Comparison of ENCODE assay signal across 23 cellular contexts in the genomic region with DNA sequence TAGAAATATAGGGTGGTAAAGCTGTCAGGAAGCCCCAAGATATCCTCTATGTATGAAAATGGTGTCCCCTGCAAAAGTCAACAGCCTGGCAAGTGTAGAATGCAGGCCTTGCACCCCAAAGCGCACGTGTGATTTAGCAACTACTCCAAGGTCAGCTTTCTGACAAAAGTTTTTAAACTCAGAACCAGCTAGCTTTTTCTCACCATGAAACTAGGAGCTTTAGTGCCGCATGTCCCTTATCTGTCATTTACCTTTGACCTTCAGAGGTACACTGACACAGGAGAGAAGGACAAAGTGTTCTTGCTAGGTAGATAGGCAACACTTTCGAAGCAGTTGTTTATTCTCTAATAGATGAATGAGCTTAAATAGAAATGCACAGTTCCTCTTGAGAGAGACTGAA.
"Had no signal": no experiment of that assay in that cellular context is flagged by ENCODE, and none has a peak within 500 bp of the region (broad histone marks: within the 10 kb centered on the region; RNA-seq: fewer than 3 reads in every experiment).

No MANE protein-coding gene starts in this region.

- DNase-seq: activated CD4-positive, alpha-beta T cell treated with anti-CD3 and anti-CD28 coated beads, Interleukin-2, amount 10 ng/mL, durations not matched to agents 7 days and 5 days; activated CD4-positive, CD25-positive, alpha-beta regulatory T cell treated with anti-CD3 and anti-CD28 coated beads, Interleukin-2, amount 50 U/mL, for 72 hours; activated CD8-positive, alpha-beta T cell treated with anti-CD3 and anti-CD28 coated beads, Interleukin-2, amount 10 ng/mL, durations not matched to agents 7 days and 5 days; activated naive CD4-positive, alpha-beta T cell; activated naive CD8-positive, alpha-beta T cell treated with anti-CD3 and anti-CD28 coated beads for 36 hours; amniotic stem cell; cerebellar nuclear complex; endodermal cell; esophagus squamous epithelium; gastrocnemius medialis; head of caudate nucleus; islet precursor cell; left colon; lower lobe of right lung; naive thymus-derived CD8-positive, alpha-beta T cell; psoas muscle; stimulated activated CD4-positive, alpha-beta T cell treated with anti-CD3 and anti-CD28 coated beads, Interleukin-1b, Interleukin-23, amount 100 ng/mL, for 48 hours; transverse colon; WERI-Rb-1 had no signal

- H3K4me3 Mint-ChIP-seq: activated CD4-positive, alpha-beta T cell treated with anti-CD3 and anti-CD28 coated beads, Interleukin-2, amount 10 ng/mL, durations not matched to agents 7 days and 5 days; activated CD8-positive, alpha-beta T cell treated with anti-CD3 and anti-CD28 coated beads, Interleukin-2, amount 10 ng/mL, durations not matched to agents 7 days and 5 days; activated naive CD8-positive, alpha-beta T cell treated with anti-CD3 and anti-CD28 coated beads for 36 hours; activated T-helper 17 cell treated with anti-CD3 and anti-CD28 coated beads, Interleukin-2, amount 50 U/mL, for 72 hours; endodermal cell; naive thymus-derived CD8-positive, alpha-beta T cell; stimulated activated memory B cell treated with anti-CD40 and anti-IgM and Interleukin-4, amounts not matched to agents 10 μg/mL and 1 μg/mL and 100 μg/mL, for 72 hours had no signal

- H3K9me3 ChIP-seq: esophagus squamous epithelium, gastrocnemius medialis, lower lobe of right lung, psoas muscle, right atrium auricular region, transverse colon had no signal

- H3K4me3 ChIP-seq: coronary artery, esophagus squamous epithelium, gastrocnemius medialis, lower lobe of right lung, psoas muscle, right atrium auricular region, transverse colon had no signal

- H3K4me1 ChIP-seq: esophagus squamous epithelium, gastrocnemius medialis, psoas muscle, transverse colon had no signal

- ATAC-seq: activated CD8-positive, alpha-beta T cell treated with anti-CD3 and anti-CD28 coated beads, Interleukin-2, amount 10 ng/mL, durations not matched to agents 7 days and 5 days; activated T-helper 17 cell treated with anti-CD3 and anti-CD28 coated beads, Interleukin-2, amount 50 U/mL, for 72 hours; gastrocnemius medialis; left colon; naive thymus-derived CD8-positive, alpha-beta T cell; stimulated activated memory B cell treated with anti-CD40 and anti-IgM and Interleukin-4, amounts not matched to agents 10 μg/mL and 1 μg/mL and 100 μg/mL, for 72 hours had no signal

- H3K27me3 Mint-ChIP-seq: activated CD4-positive, alpha-beta T cell treated with anti-CD3 and anti-CD28 coated beads, Interleukin-2, amount 10 ng/mL, durations not matched to agents 7 days and 5 days; activated naive CD8-positive, alpha-beta T cell treated with anti-CD3 and anti-CD28 coated beads for 36 hours; activated T-helper 17 cell treated with anti-CD3 and anti-CD28 coated beads, Interleukin-2, amount 50 U/mL, for 72 hours; naive thymus-derived CD8-positive, alpha-beta T cell; stimulated activated memory B cell treated with anti-CD40 and anti-IgM and Interleukin-4, amounts not matched to agents 10 μg/mL and 1 μg/mL and 100 μg/mL, for 72 hours had no signal

- H3K9me3 Mint-ChIP-seq: activated CD4-positive, alpha-beta T cell treated with anti-CD3 and anti-CD28 coated beads, Interleukin-2, amount 10 ng/mL, durations not matched to agents 7 days and 5 days; activated naive CD8-positive, alpha-beta T cell treated with anti-CD3 and anti-CD28 coated beads for 36 hours; activated T-helper 17 cell treated with anti-CD3 and anti-CD28 coated beads, Interleukin-2, amount 50 U/mL, for 72 hours; naive thymus-derived CD8-positive, alpha-beta T cell; stimulated activated memory B cell treated with anti-CD40 and anti-IgM and Interleukin-4, amounts not matched to agents 10 μg/mL and 1 μg/mL and 100 μg/mL, for 72 hours had no signal

- H3K27ac Mint-ChIP-seq: activated CD4-positive, alpha-beta T cell treated with anti-CD3 and anti-CD28 coated beads, Interleukin-2, amount 10 ng/mL, durations not matched to agents 7 days and 5 days; activated naive CD8-positive, alpha-beta T cell treated with anti-CD3 and anti-CD28 coated beads for 36 hours; activated T-helper 17 cell treated with anti-CD3 and anti-CD28 coated beads, Interleukin-2, amount 50 U/mL, for 72 hours; endodermal cell had no signal

- H3K27me3 ChIP-seq: esophagus squamous epithelium, gastrocnemius medialis, right atrium auricular region, transverse colon had no signal

- H3K27ac ChIP-seq: coronary artery, esophagus squamous epithelium, gastrocnemius medialis, lower lobe of right lung, psoas muscle, right atrium auricular region, transverse colon, WERI-Rb-1 had no signal
